8 cellular contexts compared by ENCODE assay signal in the genomic region with DNA sequence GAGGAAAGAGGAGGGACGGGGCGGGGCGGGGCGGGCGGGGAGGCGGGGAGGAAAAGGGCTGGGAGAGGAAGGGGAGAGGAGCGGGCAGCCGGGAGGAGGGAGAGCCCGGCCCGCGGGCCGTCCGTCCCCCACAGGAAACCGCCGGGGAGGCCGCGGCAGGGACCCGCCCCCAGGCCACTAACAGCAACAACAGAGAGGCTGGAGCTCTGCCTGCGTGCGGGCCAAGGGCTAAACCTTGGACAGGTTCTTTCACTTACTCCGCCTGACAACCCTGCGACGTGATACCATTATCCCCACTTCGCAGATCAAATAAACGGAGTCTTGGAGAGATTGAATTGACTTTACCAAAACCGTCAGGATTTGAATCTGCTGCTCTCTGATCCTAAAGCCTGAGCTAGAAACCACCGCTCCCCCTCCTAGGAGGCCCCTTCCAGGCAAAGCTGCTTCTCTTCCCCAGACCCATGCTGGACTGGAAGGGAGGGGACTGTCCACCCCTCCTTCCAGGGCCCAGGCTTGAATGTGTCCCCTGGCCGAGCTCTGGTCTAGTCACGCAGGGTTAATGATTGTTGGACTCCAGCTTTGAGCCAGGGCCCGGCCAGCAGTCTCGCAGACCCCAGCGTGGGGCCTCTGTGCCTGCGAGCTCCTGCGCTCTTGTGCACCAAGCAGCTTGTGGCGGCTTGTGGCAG. TPM values are rescaled to one million over a fixed set of nuclear protein-coding genes. Genes with fewer than 3 reads are reported as not detected.
DNase-seq lines count a peak whose midpoint lies in the region; ATAC-seq and TF ChIP-seq lines count a peak whose summit lies in the region.

Gene EVA1B, minus strand, starts transcription at position 10 of the 686 bp plus-strand sequence. CDS start 608 bp downstream, outside the sequence.

- H3K4me2 ChIP-seq in OCI-LY3 (ENCODE audit: low read length) (peak within 1 kb of the TSS; percentile 59), osteoblast (ENCODE audit: insufficient read depth, low read length) (peak within 1 kb of the TSS; percentile 80)

- H3K4me3 ChIP-seq in OCI-LY3 (ENCODE audit: low read length) (peak within 1 kb of the TSS; percentile 64), osteoblast (ENCODE audit: insufficient read depth, low read length) (peak within 1 kb of the TSS; percentile 85)

- peak within 1 kb of the TSS; percentile 37 for H3K27ac Mint-ChIP-seq in activated naive CD4-positive, alpha-beta T cell treated with anti-CD3 and anti-CD28 coated beads, Interleukin-2, amount 10 ng/mL, durations not matched to agents 7 days and 5 days
- H3K27ac Mint-ChIP-seq in glutamatergic neuron (ENCODE audit: unreplicated experiment), result no peak within 1 kb of the TSS

- H3K4me1 ChIP-seq in OCI-LY3 (ENCODE audit: low read length) (no peaks in the 10 kb centered on the region), osteoblast (ENCODE audit: insufficient read depth, low read length) (peaks cover 16% of the 10 kb centered on the region)

- H3K36me3 Mint-ChIP-seq in activated naive CD4-positive, alpha-beta T cell treated with anti-CD3 and anti-CD28 coated beads, Interleukin-2, amount 10 ng/mL, durations not matched to agents 7 days and 5 days, result peaks cover 7% of the 10 kb centered on the region
- no peaks in the 10 kb centered on the region for H3K36me3 Mint-ChIP-seq in glutamatergic neuron (ENCODE audit: unreplicated experiment)

- H3K27me3 ChIP-seq in OCI-LY3 (ENCODE audit: low read depth, low read length) (no peaks in the 10 kb centered on the region), osteoblast (ENCODE audit: insufficient read depth, low read length) (no peaks in the 10 kb centered on the region)

- peaks cover 45% of the 10 kb centered on the region for H3K4me1 Mint-ChIP-seq in activated naive CD4-positive, alpha-beta T cell treated with anti-CD3 and anti-CD28 coated beads, Interleukin-2, amount 10 ng/mL, durations not matched to agents 7 days and 5 days
- peaks cover 3% of the 10 kb centered on the region for H3K4me1 Mint-ChIP-seq in glutamatergic neuron (ENCODE audit: low read depth, unreplicated experiment)

- H2AFZ ChIP-seq in OCI-LY3 (ENCODE audit: low read depth, low read length) (no peak within 1 kb of the TSS), osteoblast (ENCODE audit: low read length) (peak within 1 kb of the TSS; percentile 29)

- no peaks in the 10 kb centered on the region for H3K79me2 ChIP-seq in OCI-LY3 (ENCODE audit: low read length)
- H3K79me2 ChIP-seq in osteoblast (ENCODE audit: insufficient read depth, low read length), result peaks cover 10% of the 10 kb centered on the region

- ATAC-seq in GM21390 (IDR thresholded peaks at IDR 0.05; ENCODE audit: unreplicated experiment) (peak; percentile 50), HG03457 (IDR thresholded peaks at IDR 0.05; ENCODE audit: unreplicated experiment) (no peak)

- CTCF ChIA-PET in activated naive CD4-positive, alpha-beta T cell treated with anti-CD3 and anti-CD28 coated beads, Interleukin-2, amount 10 ng/mL, durations not matched to agents 7 days and 5 days (lab: Charles Lee), result interaction anchor here (0.6 to 1.8 kb wide), 7 partner anchors 18 to 306 kb away, joined by 3 to 5 read pairs (median 3); partner anchors contain the start of genes SH3D21 and TRAPPC3

- no peaks in the 10 kb centered on the region for H3K36me3 ChIP-seq in OCI-LY3 (replicated peaks; ENCODE audit: low read depth, low read length)
- peaks cover 8% of the 10 kb centered on the region for H3K36me3 ChIP-seq in osteoblast (ENCODE audit: insufficient read depth, low read length)

- H3K27me3 Mint-ChIP-seq in activated naive CD4-positive, alpha-beta T cell treated with anti-CD3 and anti-CD28 coated beads, Interleukin-2, amount 10 ng/mL, durations not matched to agents 7 days and 5 days, result peaks cover 64% of the 10 kb centered on the region
- H3K27me3 Mint-ChIP-seq in glutamatergic neuron (ENCODE audit: unreplicated experiment), result peaks cover 28% of the 10 kb centered on the region

- H3K9ac ChIP-seq in OCI-LY3 (ENCODE audit: low read length), result no peak within 1 kb of the TSS; the same call in 1 of the 2 replicates

- H4K20me1 ChIP-seq in OCI-LY3 (ENCODE audit: insufficient read depth, low read length), result no peaks in the 10 kb centered on the region
- peaks cover 8% of the 10 kb centered on the region for H4K20me1 ChIP-seq in osteoblast (ENCODE audit: insufficient read depth, low read length)

- H3K9me3 ChIP-seq in OCI-LY3 (ENCODE audit: insufficient read depth, low read length) (no peaks in the 10 kb centered on the region), osteoblast (ENCODE audit: low read depth, low read length) (no peaks in the 10 kb centered on the region)

- peak within 1 kb of the TSS; percentile 73 for H3K4me3 Mint-ChIP-seq in activated naive CD4-positive, alpha-beta T cell treated with anti-CD3 and anti-CD28 coated beads, Interleukin-2, amount 10 ng/mL, durations not matched to agents 7 days and 5 days
- H3K4me3 Mint-ChIP-seq in glutamatergic neuron (ENCODE audit: unreplicated experiment), result peak within 1 kb of the TSS; percentile 50

- DNase-seq in activated naive CD4-positive, alpha-beta T cell treated with anti-CD3 and anti-CD28 coated beads, Interleukin-2, amount 10 ng/mL, durations not matched to agents 7 days and 5 days, result peak; percentile 80
- DNase-seq in glutamatergic neuron (no peak), osteoblast (ENCODE audit: insufficient read length, low spot score, missing footprints) (peak; percentile 98), globus pallidus (ENCODE audit: low spot score) (no peak)

- H3K9me3 Mint-ChIP-seq in activated naive CD4-positive, alpha-beta T cell treated with anti-CD3 and anti-CD28 coated beads, Interleukin-2, amount 10 ng/mL, durations not matched to agents 7 days and 5 days, result no peaks in the 10 kb centered on the region
- H3K9me3 Mint-ChIP-seq in glutamatergic neuron (ENCODE audit: unreplicated experiment), result peaks cover 3% of the 10 kb centered on the region

- H3K27ac ChIP-seq in C4-2B (peak within 1 kb of the TSS; percentile 52), OCI-LY3 (ENCODE audit: low read length) (no peak within 1 kb of the TSS), osteoblast (ENCODE audit: low read depth, low read length) (peak within 1 kb of the TSS; percentile 42)

- TF ChIP-seq CTCF in C4-2B (conservative IDR thresholded peaks at IDR 0.05) (no peak), OCI-LY3 (IDR thresholded peaks at IDR 0.05; ENCODE audit: low read depth, low read length) (no peak), glutamatergic neuron (IDR thresholded peaks at IDR 0.05; ENCODE audit: partially characterized antibody, unreplicated experiment) (no peak), osteoblast (IDR thresholded peaks at IDR 0.05; ENCODE audit: extremely low read depth, low read depth, low read length) (no peak)

RNA-seq across cellular contexts. Expression of gene EVA1B, which starts in this region (rescaled TPM):
- 1.5 TPM for total RNA-seq in glutamatergic neuron (ENCODE audit: unreplicated experiment)
- total RNA-seq in osteoblast, result 119 and 135 TPM in 2 replicates

Comparison
In these comparisons a context has a peak if more than half of its experiments do, and no peak if none do; other contexts are left out.
1. RNA of gene EVA1B (total RNA-seq): 119 to 135 TPM in osteoblast; 1.5 TPM in glutamatergic neuron (single experiment); every median in the first group is over 10 times any median in the second.
2. DNase-seq: peak in activated naive CD4-positive, alpha-beta T cell treated with anti-CD3 and anti-CD28 coated beads, Interleukin-2, amount 10 ng/mL, durations not matched to agents 7 days and 5 days (single experiment) and osteoblast (single experiment); none in glutamatergic neuron (single experiment) and globus pallidus (single experiment).